In genomic region chr5:179416114-179416730, GRCh38 we compare ENCODE assay signal across 25 cellular contexts.
"Had no signal": no experiment of that assay in that cellular context is flagged by ENCODE, and none has a peak within 500 bp of the region (broad histone marks: within the 10 kb centered on the region; RNA-seq: fewer than 3 reads in every experiment).

No MANE protein-coding gene starts in this region.

- H3K4me1 ChIP-seq: foreskin keratinocyte, psoas muscle, right atrium auricular region, upper lobe of left lung had no signal

- H3K36me3 ChIP-seq: right atrium auricular region, spleen, thoracic aorta, upper lobe of left lung had no signal

- H3K9me3 ChIP-seq: psoas muscle, right atrium auricular region, spleen, thoracic aorta, upper lobe of left lung had no signal

- H3K27ac ChIP-seq: foreskin keratinocyte, psoas muscle, right atrium auricular region, spleen, thoracic aorta, upper lobe of left lung had no signal

- ATAC-seq: activated T-cell treated with anti-CD3 and anti-CD28 coated beads, Interleukin-2, amount 50 U/mL, for 72 hours; foreskin keratinocyte; left ventricle myocardium superior; psoas muscle had no signal

- DNase-seq: activated effector memory CD4-positive, alpha-beta T cell treated with Interleukin-2 at 50 U/mL for 16 hours; activated naive CD4-positive, alpha-beta T cell treated with anti-CD3 and anti-CD28 coated beads for 36 hours; activated T-cell treated with anti-CD3 and anti-CD28 coated beads, Interleukin-2, amount 50 U/mL, for 72 hours; amygdala; cerebellar nuclear complex; effector CD4-positive, alpha-beta T cell; erythroblast; foreskin keratinocyte; immature natural killer cell; kidney glomerular epithelial cell; left ventricle myocardium superior; mammary epithelial cell; midbrain; nephron progenitor cell; occipital lobe; psoas muscle; spleen; stimulated activated CD4-positive, alpha-beta T cell treated with anti-CD3 and anti-CD28 coated beads, Interleukin-4, amount 100 ng/mL, for 1 hour; stimulated activated naive CD4-positive, alpha-beta T cell treated with Interleukin-2 at 50 U/mL for 16 hours; T-helper 1 cell; upper lobe of left lung had no signal

- H3K4me3 ChIP-seq: psoas muscle, right atrium auricular region, spleen, thoracic aorta, upper lobe of left lung had no signal

- H3K27me3 ChIP-seq: foreskin keratinocyte, right atrium auricular region, upper lobe of left lung had no signal

- FAIRE-seq: bronchial epithelial cell, endometrium had no signal
